In the genomic region with DNA sequence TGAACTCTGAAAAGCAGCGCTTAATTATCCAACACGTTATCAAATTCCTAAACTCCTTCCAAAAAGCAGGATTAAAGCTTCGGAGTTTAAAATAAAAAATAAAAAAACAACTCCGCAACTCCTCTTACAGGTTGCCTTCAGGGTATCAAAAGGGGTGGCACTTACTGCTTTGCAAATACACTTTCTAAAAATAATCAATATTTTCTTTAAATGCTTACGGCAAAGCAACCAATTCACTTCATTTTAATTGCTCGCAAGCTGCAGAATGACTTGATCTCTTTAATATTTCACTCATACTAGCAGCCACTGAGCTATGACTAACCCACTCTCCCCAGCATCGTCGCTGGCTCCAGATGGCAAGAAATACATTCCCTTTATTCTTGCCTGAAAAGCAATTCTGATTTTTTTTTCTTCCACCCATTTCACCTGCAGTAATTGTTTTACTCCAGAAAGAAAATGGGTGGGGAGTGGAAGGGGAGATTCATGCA, we compare ENCODE assay signal across 7 cellular contexts. TPM values are rescaled to one million over a fixed set of nuclear protein-coding genes. Genes with fewer than 3 reads are reported as not detected.
A peak's percentile ranks its signal among the peaks of the same experiment; 100 is the strongest.
DNase-seq lines count a peak whose midpoint lies in the region; ATAC-seq, FAIRE-seq and TF ChIP-seq lines count a peak whose summit lies in the region.

No MANE protein-coding gene starts in this region.

- H3K4me1 ChIP-seq in SK-N-SH (ENCODE audit: control insufficient read depth in 1 of 2, insufficient read depth in 2 of 2, low read depth in 1 of 2, low read length in 1 of 2) (peaks cover under 1 to 8% of the 10 kb centered on the region in 2 experiments; a peak in 3 of 4 replicates), pancreas (peaks cover 11 to 14% (median 13%) of the 10 kb centered on the region in 3 donors)

- H3K9me3 ChIP-seq in SK-N-SH: no peaks in the 10 kb centered on the region
- no peaks in the 10 kb centered on the region for H3K9me3 ChIP-seq in pancreas

- ATAC-seq in pancreas: peak; percentile 59 to 83 (median 64)

- H3K27me3 ChIP-seq in H7 (ENCODE audit: control insufficient read depth, insufficient read depth, low read length) (peaks cover 16% of the 10 kb centered on the region), SK-N-SH (ENCODE audit: insufficient read depth) (no peaks in the 10 kb centered on the region), pancreas (no peaks in the 10 kb centered on the region)

- H3K9ac ChIP-seq in SK-N-SH: peak overlapping the region; percentile 41; the same call in 1 of the 2 replicates

- no peak for TF ChIP-seq POLR2A in erythroblast (IDR thresholded peaks at IDR 0.05; ENCODE audit: low read length)

- intact Hi-C loops in pancreas (cut with DNase I): no loop called here

- no peak for TF ChIP-seq RAD21 in SK-N-SH (IDR thresholded peaks at IDR 0.05; ENCODE audit: low read length)

- no peak for TF ChIP-seq EP300 in SK-N-SH (IDR thresholded peaks at IDR 0.05; ENCODE audit: borderline replicate concordance in 1 of 2, low read depth in 1 of 2, low read length in 1 of 2)

- DNase-seq in H7 (no peak), SK-N-SH (peak; percentile 47), fibroblast of peridontal ligament (ENCODE audit: extremely low read depth) (peak; percentile 62), pancreas (peak in 1 of 6 donors; percentile 21), NCI-H2081 (lab: John Stamatoyannopoulos, UW) (no peak), erythroblast (lab: John Stamatoyannopoulos, UW) (no peak), HTR-8/SVneo (ENCODE audit: insufficient read length, low spot score) (no peak)

- WGBS in SK-N-SH (ENCODE audit: low lambda C conversion rate): 34% methylated on average over 8 of the region's 8 CpGs
- 6% methylated on average over 8 of the region's 8 CpGs for WGBS in pancreas, 2 donors

- peaks cover 7% of the 10 kb centered on the region; the same call in 1 of the 2 replicates for H3K79me2 ChIP-seq in SK-N-SH (ENCODE audit: insufficient read depth)

- H3K36me3 ChIP-seq in H7 (replicated peaks; ENCODE audit: control insufficient read depth, insufficient read depth, low read length): no peaks in the 10 kb centered on the region
- no peaks in the 10 kb centered on the region for H3K36me3 ChIP-seq in SK-N-SH (replicated peaks in 1 of 2; ENCODE audit: control insufficient read depth in 1 of 2, insufficient read depth in 2 of 2, low read length in 1 of 2)
- H3K36me3 ChIP-seq in pancreas: no peaks in the 10 kb centered on the region

- H3K9me2 ChIP-seq in SK-N-SH: no peaks in the 10 kb centered on the region

- TF ChIP-seq CTCF in SK-N-SH (IDR thresholded peaks at IDR 0.05) (no peak), pancreas (IDR thresholded peaks at IDR 0.05) (no peak)

- no peak overlapping the region for H3K27ac ChIP-seq in SK-N-SH (ENCODE audit: low read depth in 2 of 2, low read length in 1 of 2)
- H3K27ac ChIP-seq in pancreas: peak overlapping the region in 2 of 4 donors; percentile 18 to 23

- no peaks in the 10 kb centered on the region for H4K20me1 ChIP-seq in SK-N-SH (ENCODE audit: insufficient read depth)

- POLR2A ChIA-PET in SK-N-SH (lab: Yijun Ruan, JAX): interaction anchor here (0.8 kb wide), 1 partner anchor 77 kb away, joined by 3 read pairs; no protein-coding TSS in a partner anchor

- H2AFZ ChIP-seq in SK-N-SH (ENCODE audit: low read depth): peak overlapping the region; percentile 63; the same call in 1 of the 2 replicates

- peaks cover 10% of the 10 kb centered on the region for H3F3A ChIP-seq in SK-N-SH (replicated peaks; ENCODE audit: insufficient read depth)

- peak overlapping the region; percentile 92 for H3K4me2 ChIP-seq in SK-N-SH

- CTCF ChIA-PET in SK-N-SH (lab: Yijun Ruan, JAX): interaction anchor here (0.9 to 2.0 kb wide), 6 partner anchors 19 to 219 kb away, joined by 3 to 9 read pairs (median 3); no protein-coding TSS in a partner anchor

- FAIRE-seq in pancreas (lab: Jason Lieb, UNC) (no peak), HTR-8/SVneo (lab: Jason Lieb, UNC) (no peak)

- H3K4me3 ChIP-seq in H7 (ENCODE audit: insufficient read depth, low read depth, low read length) (peak overlapping the region; percentile 56), SK-N-SH (ENCODE audit: low read depth in 2 of 2, low read length in 1 of 2) (peak overlapping the region; percentile 64 to 77), pancreas (peak overlapping the region; percentile 70 to 83 (median 77))

TF ChIP-seq in SK-N-SH, 30 proteins besides CTCF, POLR2A, EP300 and RAD21:
- 0 out of 2 replicates have a peak, but pooled peaks have one; percentile 18 for TF ChIP-seq JUND (IDR thresholded peaks at IDR 0.05)
- TF ChIP-seq, protein P1, sequence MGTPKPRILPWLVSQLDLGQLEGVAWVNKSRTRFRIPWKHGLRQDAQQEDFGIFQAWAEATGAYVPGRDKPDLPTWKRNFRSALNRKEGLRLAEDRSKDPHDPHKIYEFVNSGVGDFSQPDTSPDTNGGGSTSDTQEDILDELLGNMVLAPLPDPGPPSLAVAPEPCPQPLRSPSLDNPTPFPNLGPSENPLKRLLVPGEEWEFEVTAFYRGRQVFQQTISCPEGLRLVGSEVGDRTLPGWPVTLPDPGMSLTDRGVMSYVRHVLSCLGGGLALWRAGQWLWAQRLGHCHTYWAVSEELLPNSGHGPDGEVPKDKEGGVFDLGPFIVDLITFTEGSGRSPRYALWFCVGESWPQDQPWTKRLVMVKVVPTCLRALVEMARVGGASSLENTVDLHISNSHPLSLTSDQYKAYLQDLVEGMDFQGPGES (IDR thresholded peaks at IDR 0.05; ENCODE audit: low read depth, low read length): no peak
- TF ChIP-seq MEF2A (IDR thresholded peaks at IDR 0.05; ENCODE audit: borderline replicate concordance, low read depth): no peak
- TF ChIP-seq TCF12 (IDR thresholded peaks at IDR 0.05): peak; percentile 57
- TF ChIP-seq FOXJ3 (CRISPR knock-in tag; IDR thresholded peaks at IDR 0.05): no peak
- no peak for TF ChIP-seq NFIC (IDR thresholded peaks at IDR 0.05; ENCODE audit: borderline replicate concordance)
- no peak for TF ChIP-seq RCOR1 (IDR thresholded peaks at IDR 0.05; ENCODE audit: low read length)
- TF ChIP-seq SMC3 (IDR thresholded peaks at IDR 0.05; ENCODE audit: low read depth, low read length): no peak
- TF ChIP-seq NRF1 (IDR thresholded peaks at IDR 0.05; ENCODE audit: low read depth, low read length): no peak
- TF ChIP-seq, protein P2, sequence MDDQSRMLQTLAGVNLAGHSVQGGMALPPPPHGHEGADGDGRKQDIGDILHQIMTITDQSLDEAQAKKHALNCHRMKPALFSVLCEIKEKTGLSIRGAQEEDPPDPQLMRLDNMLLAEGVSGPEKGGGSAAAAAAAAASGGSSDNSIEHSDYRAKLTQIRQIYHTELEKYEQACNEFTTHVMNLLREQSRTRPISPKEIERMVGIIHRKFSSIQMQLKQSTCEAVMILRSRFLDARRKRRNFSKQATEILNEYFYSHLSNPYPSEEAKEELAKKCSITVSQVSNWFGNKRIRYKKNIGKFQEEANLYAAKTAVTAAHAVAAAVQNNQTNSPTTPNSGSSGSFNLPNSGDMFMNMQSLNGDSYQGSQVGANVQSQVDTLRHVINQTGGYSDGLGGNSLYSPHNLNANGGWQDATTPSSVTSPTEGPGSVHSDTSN (IDR thresholded peaks at IDR 0.05): peak; percentile 52
- peak; percentile 51; the same call in 1 of the 2 replicates for TF ChIP-seq FOSL2 (IDR thresholded peaks at IDR 0.05; ENCODE audit: borderline replicate concordance, low read depth)

RNA-seq across cellular contexts. Expression of a gene that starts 54.4 kb away (rescaled TPM):
- total RNA-seq in H7 (2014; rRNA removed; shearing (Covaris generic)): 7.8 and 13.1 TPM in 2 replicates
- polyA plus RNA-seq in SK-N-SH (2012; rRNA removed) (6.1 and 9.1 TPM in 2 replicates), pancreas (1 to 10 TPM; 3.8 to 7.2 TPM)
- 5.8 and 6.2 TPM in 2 replicates for polyA plus RNA-seq in SK-N-SH (2012; cell fraction: cytosol; rRNA removed)
- polyA plus RNA-seq in SK-N-SH (2012; cell fraction: nucleus; rRNA removed): 14.9 and 31.8 TPM in 2 replicates
- total RNA-seq in pancreas: 10 to 100 TPM in 2 of 6 donors, 1 to 10 TPM in 4; 5.2 to 19.6 (median 9.0) TPM

Comparison
In these comparisons a context has a peak if more than half of its experiments do, and no peak if none do; other contexts are left out.
1. DNase-seq: peak in SK-N-SH (single experiment) and fibroblast of peridontal ligament (single experiment); none in H7 (single experiment), NCI-H2081 (0 of 2), erythroblast (0 of 2) and HTR-8/SVneo (single experiment).
2. Peak in every context shown above with its lines, with median percentiles within 50 percentile points of each other: H3K4me3 ChIP-seq.